ENCODE assay signal across 27 cellular contexts in genomic region chr12:75606921-75607320, GRCh38.
"Had no signal": no experiment of that assay in that cellular context is flagged by ENCODE, and none has a peak within 500 bp of the region (broad histone marks: within the 10 kb centered on the region; RNA-seq: fewer than 3 reads in every experiment).

No MANE protein-coding gene starts in this region.

- H3K4me3 Mint-ChIP-seq: activated CD8-positive, alpha-beta T cell treated with anti-CD3 and anti-CD28 coated beads, Interleukin-2, amount 10 ng/mL, durations not matched to agents 7 days and 5 days; activated naive CD8-positive, alpha-beta T cell treated with anti-CD3 and anti-CD28 coated beads, Interleukin-2, amount 10 ng/mL, durations not matched to agents 7 days and 5 days; activated T-cell treated with anti-CD3 and anti-CD28 coated beads, Interleukin-2, amount 50 U/mL, for 24 hours; central memory CD8-positive, alpha-beta T cell; memory B cell; naive thymus-derived CD4-positive, alpha-beta T cell; stimulated activated naive CD8-positive, alpha-beta T cell treated with anti-CD3 and anti-CD28 coated beads, Interleukin-15, amount 100 ng/mL, for 72 hours had no signal

- DNase-seq: activated CD4-positive, alpha-beta T cell treated with anti-CD3 and anti-CD28 coated beads for 48 hours; activated CD4-positive, CD25-positive, alpha-beta regulatory T cell; activated CD8-positive, alpha-beta T cell treated with anti-CD3 and anti-CD28 coated beads, Interleukin-2, amount 10 ng/mL, durations not matched to agents 7 days and 5 days; activated naive CD4-positive, alpha-beta T cell treated with Interleukin-2 at 50 U/mL for 16 hours; activated naive CD8-positive, alpha-beta T cell treated with anti-CD3 and anti-CD28 coated beads, Interleukin-2, amount 10 ng/mL, durations not matched to agents 7 days and 5 days; activated T-cell treated with anti-CD3 and anti-CD28 coated beads, Interleukin-2, amount 50 U/mL, for 24 hours; brain microvascular endothelial cell; cortex of kidney; effector CD8-positive, alpha-beta T cell; foreskin fibroblast; heart left ventricle; left ventricle myocardium superior; naive thymus-derived CD4-positive, alpha-beta T cell; ovary; right lobe of liver; small intestine; stimulated activated CD4-positive, alpha-beta T cell treated with anti-CD3 and anti-CD28 coated beads, Interleukin-15, amount 100 ng/mL, for 24 hours; stimulated activated CD4-positive, alpha-beta T cell treated with anti-CD3 and anti-CD28 coated beads, Interleukin-2, amount 100 ng/mL, for 48 hours; stimulated activated naive CD8-positive, alpha-beta T cell treated with anti-CD3 and anti-CD28 coated beads, Interleukin-15, amount 100 ng/mL, for 72 hours; T-helper 1 cell; T-helper 9 cell; upper lobe of left lung had no signal

- H3K27me3 ChIP-seq: brain microvascular endothelial cell, heart left ventricle, ovary, right lobe of liver, upper lobe of left lung had no signal

- H3K9me3 Mint-ChIP-seq: activated T-cell treated with anti-CD3 and anti-CD28 coated beads, Interleukin-2, amount 50 U/mL, for 24 hours; activated T-helper 2 cell treated with anti-CD3 and anti-CD28 coated beads, Interferon-gamma antibody, Interleukin-2, Interleukin-4, amounts not matched to agents 10 μg/mL and 5 μg/mL and 100 μg/mL, durations not matched to agents 14 hours and 24 hours and 36 hours; central memory CD8-positive, alpha-beta T cell; memory B cell; stimulated activated naive CD8-positive, alpha-beta T cell treated with anti-CD3 and anti-CD28 coated beads, Interleukin-15, amount 100 ng/mL, for 72 hours had no signal

- H3K27ac ChIP-seq: brain microvascular endothelial cell, heart left ventricle, ovary, right lobe of liver, thoracic aorta, upper lobe of left lung had no signal

- FAIRE-seq: endothelial cell of umbilical vein, small intestine had no signal

- H3K4me3 ChIP-seq: heart left ventricle, ovary, right lobe of liver, thoracic aorta, upper lobe of left lung had no signal

- H3K36me3 ChIP-seq: brain microvascular endothelial cell, heart left ventricle, ovary, right lobe of liver, thoracic aorta, upper lobe of left lung had no signal

- ATAC-seq: activated CD8-positive, alpha-beta T cell treated with anti-CD3 and anti-CD28 coated beads, Interleukin-2, amount 10 ng/mL, durations not matched to agents 7 days and 5 days; heart left ventricle; left ventricle myocardium superior; naive thymus-derived CD4-positive, alpha-beta T cell; right lobe of liver; stimulated activated naive CD8-positive, alpha-beta T cell treated with anti-CD3 and anti-CD28 coated beads, Interleukin-15, amount 100 ng/mL, for 72 hours had no signal

- H3K4me1 ChIP-seq: right lobe of liver, upper lobe of left lung had no signal

- H3K9me3 ChIP-seq: heart left ventricle, ovary, right lobe of liver, thoracic aorta, upper lobe of left lung had no signal

- H3K27ac Mint-ChIP-seq: activated CD8-positive, alpha-beta T cell treated with anti-CD3 and anti-CD28 coated beads, Interleukin-2, amount 10 ng/mL, durations not matched to agents 7 days and 5 days; activated naive CD8-positive, alpha-beta T cell treated with anti-CD3 and anti-CD28 coated beads, Interleukin-2, amount 10 ng/mL, durations not matched to agents 7 days and 5 days; activated T-cell treated with anti-CD3 and anti-CD28 coated beads, Interleukin-2, amount 50 U/mL, for 24 hours; activated T-helper 2 cell treated with anti-CD3 and anti-CD28 coated beads, Interferon-gamma antibody, Interleukin-2, Interleukin-4, amounts not matched to agents 10 μg/mL and 5 μg/mL and 100 μg/mL, durations not matched to agents 14 hours and 24 hours and 36 hours; memory B cell; naive thymus-derived CD4-positive, alpha-beta T cell; stimulated activated naive CD8-positive, alpha-beta T cell treated with anti-CD3 and anti-CD28 coated beads, Interleukin-15, amount 100 ng/mL, for 72 hours had no signal

- H3K36me3 Mint-ChIP-seq: activated naive CD8-positive, alpha-beta T cell treated with anti-CD3 and anti-CD28 coated beads, Interleukin-2, amount 10 ng/mL, durations not matched to agents 7 days and 5 days; memory B cell; naive thymus-derived CD4-positive, alpha-beta T cell had no signal

- H3K4me1 Mint-ChIP-seq: activated naive CD8-positive, alpha-beta T cell treated with anti-CD3 and anti-CD28 coated beads, Interleukin-2, amount 10 ng/mL, durations not matched to agents 7 days and 5 days; central memory CD8-positive, alpha-beta T cell; memory B cell; naive thymus-derived CD4-positive, alpha-beta T cell; stimulated activated naive CD8-positive, alpha-beta T cell treated with anti-CD3 and anti-CD28 coated beads, Interleukin-15, amount 100 ng/mL, for 72 hours had no signal
